In the genomic region with DNA sequence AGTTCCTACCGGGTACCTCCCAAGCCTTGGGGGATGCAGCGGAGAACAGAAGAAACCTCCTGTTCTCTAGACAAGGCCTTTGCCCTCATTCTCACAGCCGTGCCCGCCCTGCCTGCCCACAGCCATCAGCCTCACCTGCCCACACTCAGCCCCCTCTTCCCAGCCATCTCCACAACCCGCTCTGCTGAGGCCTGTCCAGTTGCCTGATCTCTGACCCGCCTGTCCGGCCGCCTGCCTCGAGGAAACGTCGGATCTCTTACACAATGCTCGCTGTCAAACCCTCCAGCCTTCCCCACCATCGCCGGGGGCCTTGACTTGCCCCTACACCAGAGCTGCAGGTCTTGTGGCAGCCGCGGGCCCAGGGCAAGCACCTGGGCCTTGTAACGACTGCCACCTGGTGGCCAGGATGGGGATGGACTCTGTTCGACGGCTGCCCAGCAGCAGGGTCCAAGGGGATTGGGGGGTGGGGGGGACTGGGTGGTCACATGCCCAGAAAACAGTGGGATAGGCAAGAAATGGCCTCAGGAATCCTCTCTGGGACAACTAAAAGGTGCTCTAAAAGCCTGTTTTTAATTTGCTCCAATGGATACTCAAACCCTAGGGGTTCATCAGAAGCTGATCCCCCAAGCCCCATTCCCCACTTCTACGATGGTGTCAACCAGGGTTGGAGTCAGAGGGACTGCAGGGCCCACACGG, we compare ENCODE assay signal across 1 cellular context.
TF ChIP-seq lines count a peak whose summit lies in the region.

No MANE protein-coding gene starts in this region.

TF ChIP-seq in K562, 482 proteins besides CTCF, POLR2A, EP300 and RAD21 (continued from another document and continues in another):
- TF ChIP-seq, protein P1, sequence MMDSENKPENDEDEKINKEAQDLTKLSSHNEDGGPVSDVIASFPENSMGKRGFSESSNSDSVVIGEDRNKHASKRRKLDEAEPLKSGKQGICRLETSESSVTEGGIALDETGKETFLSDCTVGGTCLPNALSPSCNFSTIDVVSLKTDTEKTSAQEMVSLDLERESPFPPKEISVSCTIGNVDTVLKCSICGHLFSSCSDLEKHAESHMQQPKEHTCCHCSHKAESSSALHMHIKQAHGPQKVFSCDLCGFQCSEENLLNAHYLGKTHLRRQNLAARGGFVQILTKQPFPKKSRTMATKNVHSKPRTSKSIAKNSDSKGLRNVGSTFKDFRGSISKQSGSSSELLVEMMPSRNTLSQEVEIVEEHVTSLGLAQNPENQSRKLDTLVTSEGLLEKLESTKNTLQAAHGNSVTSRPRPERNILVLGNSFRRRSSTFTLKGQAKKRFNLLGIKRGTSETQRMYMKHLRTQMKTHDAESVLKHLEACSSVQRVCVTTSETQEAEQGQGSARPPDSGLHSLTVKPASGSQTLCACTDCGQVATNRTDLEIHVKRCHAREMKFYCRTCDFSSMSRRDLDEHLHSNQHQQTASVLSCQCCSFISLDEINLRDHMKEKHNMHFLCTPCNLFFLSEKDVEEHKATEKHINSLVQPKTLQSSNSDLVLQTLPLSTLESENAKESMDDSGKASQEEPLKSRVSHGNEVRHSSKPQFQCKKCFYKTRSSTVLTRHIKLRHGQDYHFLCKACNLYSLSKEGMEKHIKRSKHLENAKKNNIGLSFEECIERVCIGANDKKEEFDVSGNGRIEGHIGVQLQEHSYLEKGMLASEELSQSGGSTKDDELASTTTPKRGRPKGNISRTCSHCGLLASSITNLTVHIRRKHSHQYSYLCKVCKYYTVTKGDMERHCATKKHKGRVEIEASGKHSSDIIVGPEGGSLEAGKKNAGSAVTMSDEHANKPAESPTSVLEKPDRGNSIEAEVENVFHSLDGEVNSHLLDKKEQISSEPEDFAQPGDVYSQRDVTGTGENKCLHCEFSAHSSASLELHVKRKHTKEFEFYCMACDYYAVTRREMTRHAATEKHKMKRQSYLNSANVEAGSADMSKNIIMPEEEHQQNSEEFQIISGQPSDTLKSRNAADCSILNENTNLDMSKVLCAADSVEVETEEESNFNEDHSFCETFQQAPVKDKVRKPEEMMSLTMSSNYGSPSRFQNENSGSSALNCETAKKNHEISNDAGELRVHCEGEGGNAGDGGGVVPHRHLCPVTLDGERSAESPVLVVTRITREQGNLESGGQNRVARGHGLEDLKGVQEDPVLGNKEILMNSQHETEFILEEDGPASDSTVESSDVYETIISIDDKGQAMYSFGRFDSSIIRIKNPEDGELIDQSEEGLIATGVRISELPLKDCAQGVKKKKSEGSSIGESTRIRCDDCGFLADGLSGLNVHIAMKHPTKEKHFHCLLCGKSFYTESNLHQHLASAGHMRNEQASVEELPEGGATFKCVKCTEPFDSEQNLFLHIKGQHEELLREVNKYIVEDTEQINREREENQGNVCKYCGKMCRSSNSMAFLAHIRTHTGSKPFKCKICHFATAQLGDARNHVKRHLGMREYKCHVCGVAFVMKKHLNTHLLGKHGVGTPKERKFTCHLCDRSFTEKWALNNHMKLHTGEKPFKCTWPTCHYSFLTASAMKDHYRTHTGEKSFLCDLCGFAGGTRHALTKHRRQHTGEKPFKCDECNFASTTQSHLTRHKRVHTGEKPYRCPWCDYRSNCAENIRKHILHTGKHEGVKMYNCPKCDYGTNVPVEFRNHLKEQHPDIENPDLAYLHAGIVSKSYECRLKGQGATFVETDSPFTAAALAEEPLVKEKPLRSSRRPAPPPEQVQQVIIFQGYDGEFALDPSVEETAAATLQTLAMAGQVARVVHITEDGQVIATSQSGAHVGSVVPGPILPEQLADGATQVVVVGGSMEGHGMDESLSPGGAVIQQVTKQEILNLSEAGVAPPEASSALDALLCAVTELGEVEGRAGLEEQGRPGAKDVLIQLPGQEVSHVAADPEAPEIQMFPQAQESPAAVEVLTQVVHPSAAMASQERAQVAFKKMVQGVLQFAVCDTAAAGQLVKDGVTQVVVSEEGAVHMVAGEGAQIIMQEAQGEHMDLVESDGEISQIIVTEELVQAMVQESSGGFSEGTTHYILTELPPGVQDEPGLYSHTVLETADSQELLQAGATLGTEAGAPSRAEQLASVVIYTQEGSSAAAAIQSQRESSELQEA (IDR thresholded peaks at IDR 0.05; ENCODE audit: low read depth), result no peak
- TF ChIP-seq, protein P2, sequence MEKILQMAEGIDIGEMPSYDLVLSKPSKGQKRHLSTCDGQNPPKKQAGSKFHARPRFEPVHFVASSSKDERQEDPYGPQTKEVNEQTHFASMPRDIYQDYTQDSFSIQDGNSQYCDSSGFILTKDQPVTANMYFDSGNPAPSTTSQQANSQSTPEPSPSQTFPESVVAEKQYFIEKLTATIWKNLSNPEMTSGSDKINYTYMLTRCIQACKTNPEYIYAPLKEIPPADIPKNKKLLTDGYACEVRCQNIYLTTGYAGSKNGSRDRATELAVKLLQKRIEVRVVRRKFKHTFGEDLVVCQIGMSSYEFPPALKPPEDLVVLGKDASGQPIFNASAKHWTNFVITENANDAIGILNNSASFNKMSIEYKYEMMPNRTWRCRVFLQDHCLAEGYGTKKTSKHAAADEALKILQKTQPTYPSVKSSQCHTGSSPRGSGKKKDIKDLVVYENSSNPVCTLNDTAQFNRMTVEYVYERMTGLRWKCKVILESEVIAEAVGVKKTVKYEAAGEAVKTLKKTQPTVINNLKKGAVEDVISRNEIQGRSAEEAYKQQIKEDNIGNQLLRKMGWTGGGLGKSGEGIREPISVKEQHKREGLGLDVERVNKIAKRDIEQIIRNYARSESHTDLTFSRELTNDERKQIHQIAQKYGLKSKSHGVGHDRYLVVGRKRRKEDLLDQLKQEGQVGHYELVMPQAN (IDR thresholded peaks at IDR 0.05; ENCODE audit: borderline replicate concordance), result no peak
- 0 out of 2 replicates have a peak, but pooled peaks have one; percentile 1 for TF ChIP-seq ZNF740 (CRISPR knock-in tag; IDR thresholded peaks at IDR 0.05)
- TF ChIP-seq ZNF740 (tag; IDR thresholded peaks at IDR 0.05), result 0 out of 4 replicates have a peak, but pooled peaks of 1 of the 2 experiments have one; percentile 37
- no peak for TF ChIP-seq BDP1 (IDR thresholded peaks at IDR 0.05; ENCODE audit: insufficient read depth, insufficient read length)
- TF ChIP-seq IRF2 (CRISPR knock-in tag; IDR thresholded peaks at IDR 0.05), result no peak
- TF ChIP-seq STAG1 (CRISPR knock-in tag; IDR thresholded peaks at IDR 0.05; ENCODE audit: borderline replicate concordance), result peak; percentile 94; the same call in 1 of the 2 replicates
- no peak for TF ChIP-seq RHOXF2B (CRISPR knock-in tag; conservative IDR thresholded peaks at IDR 0.05)
- TF ChIP-seq MECOM (CRISPR knock-in tag; IDR thresholded peaks at IDR 0.05), result no peak
- TF ChIP-seq XRCC5 (IDR thresholded peaks at IDR 0.05; ENCODE audit: low read depth, low read length), result 0 out of 2 replicates have a peak, but pooled peaks have one; percentile 42
- no peak for TF ChIP-seq SIX5 (IDR thresholded peaks at IDR 0.05; ENCODE audit: borderline replicate concordance in 1 of 2, insufficient read depth in 1 of 2, low read depth in 1 of 2, low read length in 2 of 2)
- TF ChIP-seq FOXM1 (IDR thresholded peaks at IDR 0.05; ENCODE audit: low read depth), result no peak
- no peak for TF ChIP-seq FOXM1 (CRISPR knock-in tag; IDR thresholded peaks at IDR 0.05; ENCODE audit: low read depth)
- peak; percentile 2; the same call in 1 of the 2 replicates for TF ChIP-seq JUND (IDR thresholded peaks at IDR 0.05; ENCODE audit: borderline replicate concordance, low read depth, low read length)
- TF ChIP-seq JUND (tag; IDR thresholded peaks at IDR 0.05; ENCODE audit: borderline replicate concordance, low read depth, low read length), result no peak
- TF ChIP-seq, protein P3, sequence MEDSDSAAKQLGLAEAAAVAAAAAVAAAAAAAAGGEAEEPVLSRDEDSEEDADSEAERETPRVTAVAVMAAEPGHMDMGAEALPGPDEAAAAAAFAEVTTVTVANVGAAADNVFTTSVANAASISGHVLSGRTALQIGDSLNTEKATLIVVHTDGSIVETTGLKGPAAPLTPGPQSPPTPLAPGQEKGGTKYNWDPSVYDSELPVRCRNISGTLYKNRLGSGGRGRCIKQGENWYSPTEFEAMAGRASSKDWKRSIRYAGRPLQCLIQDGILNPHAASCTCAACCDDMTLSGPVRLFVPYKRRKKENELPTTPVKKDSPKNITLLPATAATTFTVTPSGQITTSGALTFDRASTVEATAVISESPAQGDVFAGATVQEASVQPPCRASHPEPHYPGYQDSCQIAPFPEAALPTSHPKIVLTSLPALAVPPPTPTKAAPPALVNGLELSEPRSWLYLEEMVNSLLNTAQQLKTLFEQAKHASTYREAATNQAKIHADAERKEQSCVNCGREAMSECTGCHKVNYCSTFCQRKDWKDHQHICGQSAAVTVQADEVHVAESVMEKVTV (CRISPR knock-in tag; IDR thresholded peaks at IDR 0.05), result peak; percentile 88
- TF ChIP-seq CREB5 (CRISPR knock-in tag; IDR thresholded peaks at IDR 0.05), result no peak
- TF ChIP-seq SREBF2 (CRISPR knock-in tag; IDR thresholded peaks at IDR 0.05), result no peak
- TF ChIP-seq RCOR1 (IDR thresholded peaks at IDR 0.05; ENCODE audit: borderline replicate concordance in 1 of 2, low read depth in 2 of 2, low read length in 2 of 2), result no peak
- peak; percentile 94 for TF ChIP-seq SMC3 (conservative IDR thresholded peaks at IDR 0.05; ENCODE audit: insufficient read depth, low read depth, low read length)
- peak; percentile 79 for TF ChIP-seq ZBTB7A (IDR thresholded peaks at IDR 0.05; ENCODE audit: borderline replicate concordance, control insufficient read depth, low read depth, low read length)
- TF ChIP-seq MITF (IDR thresholded peaks at IDR 0.05), result no peak
- TF ChIP-seq PCBP1 (IDR thresholded peaks at IDR 0.05; ENCODE audit: low read depth, low read length, poor library complexity, severe bottlenecking), result peak; percentile 79
- TF ChIP-seq TEAD1 (CRISPR knock-in tag; IDR thresholded peaks at IDR 0.05), result 0 out of 4 replicates have a peak, but pooled peaks of 1 of the 2 experiments have one; percentile 51
- no peak for TF ChIP-seq NONO (IDR thresholded peaks at IDR 0.05; ENCODE audit: low read depth in 2 of 2, low read length in 1 of 2)
- no peak for TF ChIP-seq NFE2 (IDR thresholded peaks at IDR 0.05; ENCODE audit: low read depth)
- TF ChIP-seq, protein P4, sequence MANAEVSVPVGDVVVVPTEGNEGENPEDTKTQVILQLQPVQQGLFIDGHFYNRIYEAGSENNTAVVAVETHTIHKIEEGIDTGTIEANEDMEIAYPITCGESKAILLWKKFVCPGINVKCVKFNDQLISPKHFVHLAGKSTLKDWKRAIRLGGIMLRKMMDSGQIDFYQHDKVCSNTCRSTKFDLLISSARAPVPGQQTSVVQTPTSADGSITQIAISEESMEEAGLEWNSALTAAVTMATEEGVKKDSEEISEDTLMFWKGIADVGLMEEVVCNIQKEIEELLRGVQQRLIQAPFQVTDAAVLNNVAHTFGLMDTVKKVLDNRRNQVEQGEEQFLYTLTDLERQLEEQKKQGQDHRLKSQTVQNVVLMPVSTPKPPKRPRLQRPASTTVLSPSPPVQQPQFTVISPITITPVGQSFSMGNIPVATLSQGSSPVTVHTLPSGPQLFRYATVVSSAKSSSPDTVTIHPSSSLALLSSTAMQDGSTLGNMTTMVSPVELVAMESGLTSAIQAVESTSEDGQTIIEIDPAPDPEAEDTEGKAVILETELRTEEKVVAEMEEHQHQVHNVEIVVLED (CRISPR knock-in tag; IDR thresholded peaks at IDR 0.05), result no peak
- TF ChIP-seq HDGF (IDR thresholded peaks at IDR 0.05), result no peak
- no peak for TF ChIP-seq ZC3H8 (IDR thresholded peaks at IDR 0.05)
- no peak for TF ChIP-seq RNF2 (IDR thresholded peaks at IDR 0.05)
- no peak for TF ChIP-seq ZNF76 (CRISPR knock-in tag; IDR thresholded peaks at IDR 0.05; ENCODE audit: borderline replicate concordance)
- no peak for TF ChIP-seq TAF9B (IDR thresholded peaks at IDR 0.05; ENCODE audit: partially characterized antibody)
- no peak for TF ChIP-seq RBM34 (IDR thresholded peaks at IDR 0.05; ENCODE audit: borderline replicate concordance, insufficient read depth, low read length)
- TF ChIP-seq ZNF699 (CRISPR knock-in tag; IDR thresholded peaks at IDR 0.05; ENCODE audit: insufficient replicate concordance), result no peak
- TF ChIP-seq CC2D1A (IDR thresholded peaks at IDR 0.05), result peak; percentile 62; the same call in 1 of the 2 replicates
- no peak for TF ChIP-seq PURB (CRISPR knock-in tag; IDR thresholded peaks at IDR 0.05; ENCODE audit: low read depth)
- TF ChIP-seq POLR2G (IDR thresholded peaks at IDR 0.05; ENCODE audit: low read depth, low read length), result peak; percentile 58
- TF ChIP-seq EP400 (IDR thresholded peaks at IDR 0.05), result no peak
- no peak for TF ChIP-seq FIP1L1 (IDR thresholded peaks at IDR 0.05; ENCODE audit: low read depth, low read length, poor library complexity, severe bottlenecking)
- no peak for TF ChIP-seq ZNF444 (CRISPR knock-in tag; IDR thresholded peaks at IDR 0.05)
- no peak for TF ChIP-seq TGIF2 (CRISPR knock-in tag; IDR thresholded peaks at IDR 0.05)
